ENCODE assay signal across 9 cellular contexts in the genomic region with DNA sequence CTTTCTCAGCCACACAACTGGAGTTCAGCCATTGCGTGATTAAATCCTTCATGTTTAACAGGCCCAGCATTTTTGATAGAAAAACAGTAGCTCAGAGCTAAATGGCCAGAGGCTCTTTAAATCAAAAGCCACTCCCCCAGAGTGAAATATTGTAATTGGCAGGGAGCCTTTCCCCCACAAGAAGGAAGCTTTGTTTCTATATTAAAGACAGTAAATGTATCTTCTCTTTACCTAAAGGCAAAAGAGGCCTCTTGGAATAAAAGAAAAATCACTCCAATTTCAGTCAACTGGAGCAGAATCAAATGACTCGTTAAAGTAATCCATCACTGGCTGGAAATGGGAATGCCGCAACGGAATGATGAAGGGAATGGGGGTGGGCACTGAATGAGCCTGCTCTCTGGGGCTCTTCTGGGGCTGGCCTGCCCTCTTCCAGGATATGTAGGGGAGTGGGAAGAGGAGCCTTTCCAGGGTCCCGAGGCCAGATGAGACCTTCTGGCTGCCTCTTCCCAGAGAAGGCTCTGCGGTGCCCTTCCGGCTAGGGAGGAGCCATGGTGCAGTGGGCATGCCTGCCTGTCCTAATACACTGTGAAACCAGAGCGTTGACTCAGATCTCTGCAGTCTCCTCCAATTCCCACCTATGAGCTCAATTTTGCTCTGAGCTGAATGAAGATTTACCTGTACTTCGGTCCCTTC. TPM values are rescaled to one million over a fixed set of nuclear protein-coding genes. Genes with fewer than 3 reads are reported as not detected.
A peak's percentile ranks its signal among the peaks of the same experiment; 100 is the strongest.
DNase-seq lines count a peak whose midpoint lies in the region; ATAC-seq and TF ChIP-seq lines count a peak whose summit lies in the region.
"Had no signal": no experiment of that assay in that cellular context is flagged by ENCODE, and none has a peak within 500 bp of the region (broad histone marks: within the 10 kb centered on the region; RNA-seq: fewer than 3 reads in every experiment).

No MANE protein-coding gene starts in this region.

- no peak for TF ChIP-seq CTCF in Loucy (conservative IDR thresholded peaks at IDR 0.05; ENCODE audit: low read length)

- H4K20me1 ChIP-seq in Loucy (ENCODE audit: insufficient read depth, low read length, poor library complexity, severe bottlenecking) = no peaks in the 10 kb centered on the region

- H3K4me3 ChIP-seq in Loucy (ENCODE audit: low read length, poor library complexity, severe bottlenecking) (peak overlapping the region; percentile 63), subcutaneous abdominal adipose tissue (ENCODE audit: low read depth in 1 of 5, low read length in 5 of 5) (peak overlapping the region; percentile 67 to 92 (median 83))

- no peak overlapping the region for H3K4me3 Mint-ChIP-seq in activated CD4-positive, alpha-beta T cell treated with anti-CD3 and anti-CD28 coated beads, Interleukin-2, amount 10 ng/mL, durations not matched to agents 24 days and 14 days

- H3K27me3 ChIP-seq in Loucy (ENCODE audit: insufficient read depth, low read length, poor library complexity, severe bottlenecking) (no peaks in the 10 kb centered on the region), subcutaneous abdominal adipose tissue (ENCODE audit: control insufficient read depth in 5 of 5, insufficient read depth in 4 of 5, low read length in 5 of 5) (no peaks in the 10 kb centered on the region)

- H3K4me1 Mint-ChIP-seq in activated CD4-positive, alpha-beta T cell treated with anti-CD3 and anti-CD28 coated beads, Interleukin-2, amount 10 ng/mL, durations not matched to agents 24 days and 14 days = peaks cover 4% of the 10 kb centered on the region

- H2AFZ ChIP-seq in Loucy (ENCODE audit: low read length) = peak overlapping the region; percentile 68

- peak overlapping the region; percentile 44 for H3K4me2 ChIP-seq in Loucy (ENCODE audit: low read depth, low read length, poor library complexity, severe bottlenecking)
- H3K4me2 ChIP-seq: KMS-11 had no signal

- peak overlapping the region; percentile 19 for H3K9ac ChIP-seq in Loucy (ENCODE audit: low read depth, low read length, poor library complexity, severe bottlenecking)
- peak overlapping the region; percentile 23 to 81 (median 60) for H3K9ac ChIP-seq in subcutaneous abdominal adipose tissue (ENCODE audit: low read length in 5 of 5)
- H3K9ac ChIP-seq: KMS-11 had no signal

- H3K36me3 Mint-ChIP-seq in activated CD4-positive, alpha-beta T cell treated with anti-CD3 and anti-CD28 coated beads, Interleukin-2, amount 10 ng/mL, durations not matched to agents 24 days and 14 days (ENCODE audit: low read depth) = no peaks in the 10 kb centered on the region

- no peak overlapping the region for H3K27ac ChIP-seq in subcutaneous abdominal adipose tissue (ENCODE audit: low read depth, low read length)
- H3K27ac ChIP-seq: KMS-11 had no signal

- H3K9me3 Mint-ChIP-seq in activated CD4-positive, alpha-beta T cell treated with anti-CD3 and anti-CD28 coated beads, Interleukin-2, amount 10 ng/mL, durations not matched to agents 24 days and 14 days = no peaks in the 10 kb centered on the region

- H3K27me3 Mint-ChIP-seq in activated CD4-positive, alpha-beta T cell treated with anti-CD3 and anti-CD28 coated beads, Interleukin-2, amount 10 ng/mL, durations not matched to agents 24 days and 14 days = peaks cover 4% of the 10 kb centered on the region

- peaks cover 5% of the 10 kb centered on the region for H3K4me1 ChIP-seq in Loucy (ENCODE audit: insufficient read depth, low read length, poor library complexity, severe bottlenecking)
- peaks cover 0 to 9% (median 4%) of the 10 kb centered on the region in 5 donors for H3K4me1 ChIP-seq in subcutaneous abdominal adipose tissue (ENCODE audit: control insufficient read depth in 5 of 5, insufficient read depth in 5 of 5, low read length in 5 of 5)

- no peaks in the 10 kb centered on the region for H3K79me2 ChIP-seq in Loucy (ENCODE audit: insufficient read depth, low read length)

- ATAC-seq in GM19455 (IDR thresholded peaks at IDR 0.05; ENCODE audit: unreplicated experiment) = no peak

- H3K9me2 ChIP-seq in Loucy (replicated peaks; ENCODE audit: low read depth, low read length) = no peaks in the 10 kb centered on the region

- H3K36me3 ChIP-seq in Loucy (ENCODE audit: insufficient read depth, low read length) (no peaks in the 10 kb centered on the region), subcutaneous abdominal adipose tissue (ENCODE audit: control insufficient read depth in 5 of 5, insufficient read depth in 5 of 5, low read length in 5 of 5) (no peaks in the 10 kb centered on the region)

- peak; percentile 61 for DNase-seq in astrocyte of the hippocampus (ENCODE audit: low read depth, low spot score)
- DNase-seq in kidney tubule cell (ENCODE audit: low spot score) = peak; percentile 74
- no peak for DNase-seq in NAMALWA (ENCODE audit: low spot score)
- no peak for DNase-seq in activated CD4-positive, alpha-beta T cell treated with anti-CD3 and anti-CD28 coated beads, Interleukin-2, amount 10 ng/mL, durations not matched to agents 24 days and 14 days
- DNase-seq in H4 (ENCODE audit: low spot score) = no peak

- no peak overlapping the region for H3K27ac Mint-ChIP-seq in activated CD4-positive, alpha-beta T cell treated with anti-CD3 and anti-CD28 coated beads, Interleukin-2, amount 10 ng/mL, durations not matched to agents 24 days and 14 days

- no peaks in the 10 kb centered on the region for H3F3A ChIP-seq in Loucy (ENCODE audit: low read depth)

- no peaks in the 10 kb centered on the region for H3K9me3 ChIP-seq in Loucy (ENCODE audit: insufficient read depth, low read depth, low read length)
- H3K9me3 ChIP-seq in subcutaneous abdominal adipose tissue (ENCODE audit: control insufficient read depth in 5 of 5, low read length in 5 of 5) = no peaks in the 10 kb centered on the region

- intact Hi-C loops in activated CD4-positive, alpha-beta T cell treated with anti-CD3 and anti-CD28 coated beads, Interleukin-2, amount 10 ng/mL, durations not matched to agents 24 days and 14 days (cut with micrococcal nuclease) = no loop called here

RNA-seq across cellular contexts. Expression of a gene that starts 45.2 kb away (rescaled TPM):
- total RNA-seq in activated CD4-positive, alpha-beta T cell treated with anti-CD3 and anti-CD28 coated beads, Interleukin-2, amount 10 ng/mL, durations not matched to agents 24 days and 14 days = 0.36 and 0.40 TPM in 2 replicates
- not detected in 2 replicates for total RNA-seq in H4 (2014; rRNA removed; shearing (Covaris generic))

Comparison
In these comparisons a context has a peak if more than half of its experiments do, and no peak if none do; other contexts are left out.
1. DNase-seq: peak in astrocyte of the hippocampus (single experiment) and kidney tubule cell (single experiment); none in NAMALWA (single experiment), activated CD4-positive, alpha-beta T cell treated with anti-CD3 and anti-CD28 coated beads, Interleukin-2, amount 10 ng/mL, durations not matched to agents 24 days and 14 days (single experiment) and H4 (single experiment).